Comparison of ENCODE assay signal across 1 cellular context in the genomic region with DNA sequence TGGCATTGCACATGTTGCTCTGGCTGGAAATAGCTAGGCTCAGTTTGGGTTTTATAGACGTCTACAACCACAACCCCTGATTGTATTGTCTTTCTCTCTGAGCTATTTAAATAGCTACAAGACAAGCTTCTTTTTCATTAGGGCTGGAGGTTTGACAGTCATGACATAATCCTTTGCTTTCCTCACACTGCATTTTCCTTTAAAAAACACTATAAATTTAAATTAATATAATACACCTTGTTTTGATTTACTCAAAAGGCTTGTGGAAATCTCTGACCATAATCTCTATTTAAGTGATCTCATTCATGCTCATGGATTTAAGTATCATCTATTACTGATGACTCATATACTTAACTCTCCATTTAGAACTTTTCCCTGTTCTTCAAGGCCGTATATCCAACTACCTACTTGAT.
A peak's percentile ranks its signal among the peaks of the same experiment; 100 is the strongest.
TF ChIP-seq lines count a peak whose summit lies in the region.

No MANE protein-coding gene starts in this region.

TF ChIP-seq in SK-N-SH, 30 proteins besides CTCF, POLR2A, EP300 and RAD21 (continued from another document):
- TF ChIP-seq, protein P1, sequence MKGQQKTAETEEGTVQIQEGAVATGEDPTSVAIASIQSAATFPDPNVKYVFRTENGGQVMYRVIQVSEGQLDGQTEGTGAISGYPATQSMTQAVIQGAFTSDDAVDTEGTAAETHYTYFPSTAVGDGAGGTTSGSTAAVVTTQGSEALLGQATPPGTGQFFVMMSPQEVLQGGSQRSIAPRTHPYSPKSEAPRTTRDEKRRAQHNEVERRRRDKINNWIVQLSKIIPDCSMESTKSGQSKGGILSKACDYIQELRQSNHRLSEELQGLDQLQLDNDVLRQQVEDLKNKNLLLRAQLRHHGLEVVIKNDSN (IDR thresholded peaks at IDR 0.05; ENCODE audit: borderline replicate concordance, low read depth): no peak
- TF ChIP-seq POLR2AphosphoS5 (IDR thresholded peaks at IDR 0.05; ENCODE audit: low read depth, low read length): peak; percentile 49; the same call in 1 of the 2 replicates
- TF ChIP-seq SIN3A (IDR thresholded peaks at IDR 0.05; ENCODE audit: borderline replicate concordance, low read depth, low read length): peak; percentile 35; the same call in 1 of the 2 replicates
- TF ChIP-seq NFIC (IDR thresholded peaks at IDR 0.05; ENCODE audit: borderline replicate concordance): peak; percentile 53; the same call in 1 of the 2 replicates
TF ChIP-seq in SK-N-SH: peak in this region for 9.
